In genomic region chr1:109161836-109162606, GRCh38 we compare ENCODE assay signal across 9 cellular contexts. TPM values are rescaled to one million over a fixed set of nuclear protein-coding genes. Genes with fewer than 3 reads are reported as not detected.
A peak's percentile ranks its signal among the peaks of the same experiment; 100 is the strongest.
DNase-seq lines count a peak whose midpoint lies in the region; ATAC-seq and TF ChIP-seq lines count a peak whose summit lies in the region.
"Had no signal": no experiment of that assay in that cellular context is flagged by ENCODE, and none has a peak within 500 bp of the region (broad histone marks: within the 10 kb centered on the region; RNA-seq: fewer than 3 reads in every experiment).

No MANE protein-coding gene starts in this region.

- peaks cover 12% of the 10 kb centered on the region for H3K4me1 Mint-ChIP-seq in CD8-positive, alpha-beta T cell (ENCODE audit: low read depth)
- peaks cover 12% of the 10 kb centered on the region for H3K4me1 Mint-ChIP-seq in activated naive CD8-positive, alpha-beta T cell (ENCODE audit: low read depth)

- no peaks in the 10 kb centered on the region for H3K27me3 Mint-ChIP-seq in CD8-positive, alpha-beta T cell (ENCODE audit: low read depth)
- no peaks in the 10 kb centered on the region for H3K27me3 Mint-ChIP-seq in activated naive CD8-positive, alpha-beta T cell
- H3K27me3 Mint-ChIP-seq: memory B cell had no signal

- H3K9me3 ChIP-seq in CD8-positive, alpha-beta T cell (ENCODE audit: low read length), result no peaks in the 10 kb centered on the region

- no peaks in the 10 kb centered on the region for H3K36me3 Mint-ChIP-seq in CD8-positive, alpha-beta T cell
- H3K36me3 Mint-ChIP-seq in activated naive CD8-positive, alpha-beta T cell, result peaks cover 9% of the 10 kb centered on the region
- H3K36me3 Mint-ChIP-seq: memory B cell had no signal

- H3K36me3 ChIP-seq in CD8-positive, alpha-beta T cell (ENCODE audit: insufficient read depth, low read length), result no peaks in the 10 kb centered on the region

- CTCF ChIA-PET in CD8-positive, alpha-beta T cell (lab: Charles Lee), result interaction anchor here (1.5 kb wide), 1 partner anchor 10 kb away, joined by 3 read pairs; no protein-coding TSS in a partner anchor

- peak in 2 of 7 experiments; percentile 7 to 15 for DNase-seq in CD8-positive, alpha-beta T cell
- DNase-seq in LHCN-M2 (ENCODE audit: low read depth) (peak; percentile 66), hepatic stellate cell (ENCODE audit: low spot score) (peak; percentile 78), NCI-H146 (lab: John Stamatoyannopoulos, UW) (no peak)
- peak; percentile 18 for DNase-seq in stimulated activated CD4-positive, alpha-beta T cell treated with anti-CD3 and anti-CD28 coated beads, Interleukin-4, amount 100 ng/mL, for 24 hours
- no peak for DNase-seq in activated CD4-positive, CD25-positive, alpha-beta regulatory T cell (lab: John Stamatoyannopoulos, UW)

- TF ChIP-seq CTCF in CD8-positive, alpha-beta T cell (IDR thresholded peaks at IDR 0.05), result no peak

- no peaks in the 10 kb centered on the region for H3K9me3 Mint-ChIP-seq in CD8-positive, alpha-beta T cell
- H3K9me3 Mint-ChIP-seq in activated naive CD8-positive, alpha-beta T cell (ENCODE audit: low read depth), result no peaks in the 10 kb centered on the region
- H3K9me3 Mint-ChIP-seq: memory B cell had no signal

- no peaks in the 10 kb centered on the region for H3K27me3 ChIP-seq in CD8-positive, alpha-beta T cell (ENCODE audit: insufficient read depth, low read length)

- POLR2A ChIA-PET in CD8-positive, alpha-beta T cell (lab: Charles Lee), result interaction anchor here (1.2 kb wide), 1 partner anchor 52 kb away, joined by 4 read pairs; the partner anchor contains the start of gene SARS1

- peaks cover 12% of the 10 kb centered on the region for H3K4me1 ChIP-seq in CD8-positive, alpha-beta T cell (ENCODE audit: insufficient read depth, low read length)

- H3K4me3 Mint-ChIP-seq in CD8-positive, alpha-beta T cell, result no peak overlapping the region
- no peak overlapping the region for H3K4me3 Mint-ChIP-seq in activated naive CD8-positive, alpha-beta T cell
- H3K4me3 Mint-ChIP-seq: memory B cell had no signal

- peak; percentile 42 for ATAC-seq in CD8-positive, alpha-beta T cell
- ATAC-seq in GM21390 (IDR thresholded peaks at IDR 0.05; ENCODE audit: unreplicated experiment), result peak; percentile 62

- H3K4me3 ChIP-seq in CD8-positive, alpha-beta T cell (ENCODE audit: low read depth, low read length), result no peak overlapping the region

- H3K27ac Mint-ChIP-seq in CD8-positive, alpha-beta T cell, result peak overlapping the region; percentile 61
- peak overlapping the region; percentile 16 for H3K27ac Mint-ChIP-seq in activated naive CD8-positive, alpha-beta T cell
- H3K27ac Mint-ChIP-seq: memory B cell had no signal

- no peak overlapping the region for H3K27ac ChIP-seq in CD8-positive, alpha-beta T cell (ENCODE audit: low read depth, low read length)

- intact Hi-C loops in CD8-positive, alpha-beta T cell (cut with DNase I, micrococcal nuclease), result no loop called here

RNA-seq across cellular contexts. Expression of gene ELAPOR1, which starts 48.1 kb away (rescaled TPM):
- total RNA-seq in CD8-positive, alpha-beta T cell, result 1 to 10 TPM; 5.0 to 6.8 TPM
- 0.17 and 0.38 TPM in 2 replicates for total RNA-seq in LHCN-M2 (2014; rRNA removed)
- polyA plus RNA-seq in LHCN-M2 (2012), result 1.3 TPM

RNA-seq across cellular contexts. Expression of gene SARS1, which starts 51.7 kb away (rescaled TPM):
- 100 to 1,000 TPM; 113 to 118 TPM for total RNA-seq in CD8-positive, alpha-beta T cell
- 134 and 149 TPM in 2 replicates for total RNA-seq in LHCN-M2 (2014; rRNA removed)
- 165 TPM for polyA plus RNA-seq in LHCN-M2 (2012)

Comparison
In these comparisons a context has a peak if more than half of its experiments do, and no peak if none do; other contexts are left out.
1. DNase-seq: peak in LHCN-M2 (single experiment), hepatic stellate cell (single experiment) and stimulated activated CD4-positive, alpha-beta T cell treated with anti-CD3 and anti-CD28 coated beads, Interleukin-4, amount 100 ng/mL, for 24 hours (single experiment); none in NCI-H146 (single experiment) and activated CD4-positive, CD25-positive, alpha-beta regulatory T cell (0 of 4).